ENCODE assay signal across 7 cellular contexts in genomic region chr1:58211857-58212256, GRCh38.
"Had no signal": no experiment of that assay in that cellular context is flagged by ENCODE, and none has a peak within 500 bp of the region (broad histone marks: within the 10 kb centered on the region; RNA-seq: fewer than 3 reads in every experiment).

No MANE protein-coding gene starts in this region.

- DNase-seq: GM23248, GOT3, H7, HFFc6 had no signal

- H3K36me3 ChIP-seq: HAP-1 had no signal

- H3K27ac ChIP-seq: GM23248, HL-60 had no signal

- H3K4me3 Mint-ChIP-seq: HFFc6, IgD-negative memory B cell had no signal

- H3K27me3 Mint-ChIP-seq: IgD-negative memory B cell had no signal

- H3K4me3 ChIP-seq: GM23248, HAP-1 had no signal

- H2AFZ ChIP-seq: GM23248 had no signal

- H3K27ac Mint-ChIP-seq: HFFc6, IgD-negative memory B cell had no signal

- H3K9me3 ChIP-seq: HAP-1 had no signal

- H3K4me1 ChIP-seq: HAP-1 had no signal

- H3K4me1 Mint-ChIP-seq: IgD-negative memory B cell had no signal

- H3K9ac ChIP-seq: GM23248 had no signal
